8 cellular contexts compared by ENCODE assay signal in genomic region chr20:407953-408842, GRCh38. TPM values are rescaled to one million over a fixed set of nuclear protein-coding genes. Genes with fewer than 3 reads are reported as not detected.
DNase-seq lines count a peak whose midpoint lies in the region; ATAC-seq and TF ChIP-seq lines count a peak whose summit lies in the region.

RBCK1 (plus strand) TSS chr20:408299; CDS start chr20:408758, 459 bp downstream.

- DNase-seq in ELF-1 (ENCODE audit: low read depth, low spot score) (peak; percentile 81), H4 (ENCODE audit: low spot score) (peak; percentile 67), LNCaP clone FGC (ENCODE audit: low read depth) (no peak), SJCRH30 (peak; percentile 83 to 86), activated gamma-delta T cell treated with Interleukin-2 at 50 U/mL for 16 hours (peak; percentile 86), foreskin keratinocyte (peak; percentile 43 to 71), stromal cell of bone marrow (ENCODE audit: low read depth) (peak; percentile 68)

- H3K4me1 ChIP-seq in SJCRH30 (0 out of 2 replicates have a peak, but pooled peaks cover 3% of the 10 kb centered on the region), foreskin keratinocyte (peaks cover 9% of the 10 kb centered on the region), neuron (ENCODE audit: insufficient read depth, low read length) (peaks cover 15% of the 10 kb centered on the region)

- H3K9me3 ChIP-seq in SJCRH30 (replicated peaks) (no peaks in the 10 kb centered on the region), neuron (ENCODE audit: low read length) (peaks cover 17% of the 10 kb centered on the region)

- H3K4me3 ChIP-seq in LNCaP clone FGC (ENCODE audit: low read depth, low read length) (peak within 1 kb of the TSS; percentile 96), SJCRH30 (peak within 1 kb of the TSS; percentile 95), neuron (ENCODE audit: low read length) (peak within 1 kb of the TSS; percentile 84)

- ATAC-seq in foreskin keratinocyte: peak; percentile 70

- H3K36me3 ChIP-seq in SJCRH30 (peaks cover 16% of the 10 kb centered on the region), neuron (ENCODE audit: insufficient read depth, low read length) (peaks cover 26% of the 10 kb centered on the region)

- peak within 1 kb of the TSS; percentile 95 for H3K27ac ChIP-seq in SJCRH30
- peak within 1 kb of the TSS; percentile 94 for H3K27ac ChIP-seq in foreskin keratinocyte

- TF ChIP-seq CTCF in LNCaP clone FGC (IDR thresholded peaks at IDR 0.05; ENCODE audit: control insufficient read depth, extremely low read depth, insufficient read depth) (no peak), foreskin keratinocyte (conservative IDR thresholded peaks at IDR 0.05) (no peak)

- H3K27me3 ChIP-seq in SJCRH30 (no peaks in the 10 kb centered on the region), foreskin keratinocyte (no peaks in the 10 kb centered on the region), neuron (ENCODE audit: insufficient read depth, low read length) (no peaks in the 10 kb centered on the region)

- H2AFZ ChIP-seq in neuron (ENCODE audit: low read depth, low read length): peak within 1 kb of the TSS; percentile 81

RNA-seq across cellular contexts. Expression of gene RBCK1, which starts in this region (rescaled TPM):
- total RNA-seq in H4 (2014; rRNA removed; shearing (Covaris generic)): 91.7 and 95.5 TPM in 2 replicates
- 26.1 and 28.5 TPM in 2 replicates for total RNA-seq in SJCRH30 (2014; rRNA removed; shearing (Covaris generic))
- 81.2 and 198 TPM in 2 replicates for total RNA-seq in foreskin keratinocyte
- polyA plus RNA-seq in foreskin keratinocyte: 115 and 292 TPM in 2 replicates
